In the genomic region with DNA sequence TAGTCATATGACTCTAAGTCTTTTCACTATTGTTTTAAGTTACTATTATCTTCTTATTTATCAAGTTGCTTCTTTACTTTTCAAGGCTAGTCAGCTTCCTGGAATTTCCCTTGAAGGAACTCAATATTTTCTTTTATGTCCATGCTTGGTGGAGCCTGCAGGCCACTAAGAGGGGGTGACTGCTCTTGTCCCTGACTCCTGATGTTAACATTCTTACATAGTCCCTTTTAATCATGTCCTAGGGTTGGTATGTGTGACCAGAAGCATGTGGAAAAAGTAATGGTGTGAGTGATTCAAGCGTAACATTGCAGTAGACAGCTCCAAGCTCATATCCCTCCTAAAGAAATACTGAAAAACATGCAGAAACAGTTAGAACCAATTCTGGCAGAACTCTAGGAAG, we compare ENCODE assay signal across 21 cellular contexts.
A peak's percentile ranks its signal among the peaks of the same experiment; 100 is the strongest.
DNase-seq lines count a peak whose midpoint lies in the region; ATAC-seq and TF ChIP-seq lines count a peak whose summit lies in the region.
"Had no signal": no experiment of that assay in that cellular context is flagged by ENCODE, and none has a peak within 500 bp of the region (broad histone marks: within the 10 kb centered on the region; RNA-seq: fewer than 3 reads in every experiment).

No MANE protein-coding gene starts in this region.

- H3K4me1 ChIP-seq in BLaER1 = peaks cover 21% of the 10 kb centered on the region

- peak overlapping the region; percentile 33; the same call in 1 of the 2 replicates for H3K4me2 ChIP-seq in BLaER1

- no peaks in the 10 kb centered on the region for H3K27me3 ChIP-seq in BLaER1
- H3K27me3 ChIP-seq: BLaER1 treated with 17β-estradiol and CSF1 and Interleukin-3, amounts not matched to agents 10 nM and 100 nM had no signal

- no peak for TF ChIP-seq CTCF in astrocyte of the spinal cord (IDR thresholded peaks at IDR 0.05; ENCODE audit: low read depth, low read length)

- H3K4me1 Mint-ChIP-seq in stimulated activated memory B cell treated with anti-CD40 and anti-IgM and Interleukin-4, amounts not matched to agents 10 μg/mL and 1 μg/mL and 100 μg/mL, for 72 hours = no peaks in the 10 kb centered on the region
- no peaks in the 10 kb centered on the region for H3K4me1 Mint-ChIP-seq in immature natural killer cell
- H3K4me1 Mint-ChIP-seq: B cell; CD14-positive monocyte; CD8-positive, alpha-beta memory T cell had no signal

- H3K27ac Mint-ChIP-seq in stimulated activated memory B cell treated with anti-CD40 and anti-IgM and Interleukin-4, amounts not matched to agents 10 μg/mL and 1 μg/mL and 100 μg/mL, for 72 hours = no peak overlapping the region
- no peak overlapping the region for H3K27ac Mint-ChIP-seq in immature natural killer cell
- H3K27ac Mint-ChIP-seq: B cell; CD14-positive monocyte; CD4-positive, alpha-beta T cell; CD8-positive, alpha-beta memory T cell had no signal

- H3K36me3 Mint-ChIP-seq in stimulated activated memory B cell treated with anti-CD40 and anti-IgM and Interleukin-4, amounts not matched to agents 10 μg/mL and 1 μg/mL and 100 μg/mL, for 72 hours = no peaks in the 10 kb centered on the region
- peaks cover 0 to 7% (median 0%) of the 10 kb centered on the region in 3 donors for H3K36me3 Mint-ChIP-seq in immature natural killer cell
- H3K36me3 Mint-ChIP-seq: CD14-positive monocyte; CD8-positive, alpha-beta memory T cell had no signal

- in situ Hi-C loops in astrocyte of the spinal cord (cut with HindIII; ENCODE audit: low sequenced_read_pairs) = no loop called here

- H4K20me1 ChIP-seq in BLaER1 = no peaks in the 10 kb centered on the region
- H4K20me1 ChIP-seq: BLaER1 treated with 17β-estradiol and CSF1 and Interleukin-3, amounts not matched to agents 10 nM and 100 nM had no signal

- H3K36me3 ChIP-seq in BLaER1 = no peaks in the 10 kb centered on the region
- H3K36me3 ChIP-seq: BLaER1 treated with 17β-estradiol and CSF1 and Interleukin-3, amounts not matched to agents 10 nM and 100 nM had no signal

- no peak overlapping the region for H3K9ac ChIP-seq in BLaER1
- H3K9ac ChIP-seq: BLaER1 treated with 17β-estradiol and CSF1 and Interleukin-3, amounts not matched to agents 10 nM and 100 nM; GM23248 had no signal

- no peak for ATAC-seq in stimulated activated memory B cell treated with anti-CD40 and anti-IgM and Interleukin-4, amounts not matched to agents 10 μg/mL and 1 μg/mL and 100 μg/mL, for 72 hours
- ATAC-seq: HCT116 had no signal

- peaks cover 9% of the 10 kb centered on the region for H3K9me3 Mint-ChIP-seq in stimulated activated memory B cell treated with anti-CD40 and anti-IgM and Interleukin-4, amounts not matched to agents 10 μg/mL and 1 μg/mL and 100 μg/mL, for 72 hours
- H3K9me3 Mint-ChIP-seq in immature natural killer cell = peaks cover 8 to 79% (median 58%) of the 10 kb centered on the region in 6 donors

- H3K27me3 Mint-ChIP-seq in stimulated activated memory B cell treated with anti-CD40 and anti-IgM and Interleukin-4, amounts not matched to agents 10 μg/mL and 1 μg/mL and 100 μg/mL, for 72 hours = no peaks in the 10 kb centered on the region
- peaks cover 0 to 2% (median 2%) of the 10 kb centered on the region in 3 donors for H3K27me3 Mint-ChIP-seq in immature natural killer cell (ENCODE audit: low read depth in 3 of 3)
- H3K27me3 Mint-ChIP-seq: B cell; CD4-positive, alpha-beta T cell; CD8-positive, alpha-beta memory T cell had no signal

- no peak overlapping the region for H3K27ac ChIP-seq in BLaER1
- H3K27ac ChIP-seq in substantia nigra (ENCODE audit: low read depth, low read length, poor library complexity, severe bottlenecking) = no peak overlapping the region
- H3K27ac ChIP-seq: 22Rv1; BLaER1 treated with 17β-estradiol and CSF1 and Interleukin-3, amounts not matched to agents 10 nM and 100 nM; GM23248 had no signal

- H3K4me3 ChIP-seq in BLaER1 (no peak overlapping the region), astrocyte of the spinal cord (ENCODE audit: low read depth, low read length) (no peak overlapping the region)
- H3K4me3 ChIP-seq: BLaER1 treated with 17β-estradiol and CSF1 and Interleukin-3, amounts not matched to agents 10 nM and 100 nM; GM23248 had no signal

- H3K4me3 Mint-ChIP-seq in stimulated activated memory B cell treated with anti-CD40 and anti-IgM and Interleukin-4, amounts not matched to agents 10 μg/mL and 1 μg/mL and 100 μg/mL, for 72 hours = no peak overlapping the region
- H3K4me3 Mint-ChIP-seq in immature natural killer cell = no peak overlapping the region
- H3K4me3 Mint-ChIP-seq: B cell; CD14-positive monocyte; CD4-positive, alpha-beta T cell; CD8-positive, alpha-beta memory T cell had no signal

- DNase-seq in astrocyte of the spinal cord (ENCODE audit: low read depth, low spot score) (peak; percentile 2), glomerular visceral epithelial cell (ENCODE audit: extremely low spot score) (peak; percentile 9), left kidney (ENCODE audit: low read depth, low spot score) (peak; percentile 14), substantia nigra (lab: John Stamatoyannopoulos, UW) (no peak), midbrain (lab: John Stamatoyannopoulos, UW) (no peak), immature natural killer cell (no peak)
- DNase-seq: Calu3; CD4-positive, alpha-beta T cell; CD8-positive, alpha-beta memory T cell; DMS53; DMS79 treated with DMSO at 0.1 percent for 48 hours; GF-D8; GM23248; H7 had no signal

- no peaks in the 10 kb centered on the region for H3K9me3 ChIP-seq in BLaER1

Comparison
In these comparisons a context has a peak if more than half of its experiments do, and no peak if none do; other contexts are left out.
1. DNase-seq: peak in astrocyte of the spinal cord (single experiment), glomerular visceral epithelial cell (single experiment) and left kidney (single experiment); none in substantia nigra (0 of 49), midbrain (single experiment) and immature natural killer cell (0 of 3).